In genomic region chr12:49019435-49020317, GRCh38 we compare ENCODE assay signal across 7 cellular contexts. TPM values are rescaled to one million over a fixed set of nuclear protein-coding genes. Genes with fewer than 3 reads are reported as not detected.
DNase-seq lines count a peak whose midpoint lies in the region; ATAC-seq and TF ChIP-seq lines count a peak whose summit lies in the region.

No MANE protein-coding gene starts in this region.

- no peaks in the 10 kb centered on the region for H3K27me3 ChIP-seq in WERI-Rb-1 (ENCODE audit: insufficient read depth, low read depth, severe bottlenecking)

- no peak overlapping the region for H3K4me3 ChIP-seq in WERI-Rb-1 (ENCODE audit: low read depth, low read length)

- H3K36me3 ChIP-seq in WERI-Rb-1 = peaks cover 35% of the 10 kb centered on the region

- peaks cover 29 to 34% of the 10 kb centered on the region in 2 donors for H3K4me1 Mint-ChIP-seq in effector memory CD8-positive, alpha-beta T cell (ENCODE audit: low read depth in 2 of 2)
- peaks cover 26% of the 10 kb centered on the region for H3K4me1 Mint-ChIP-seq in neural crest cell

- TF ChIP-seq CTCF in WERI-Rb-1 (IDR thresholded peaks at IDR 0.05; ENCODE audit: low read depth, low read length) (peak; percentile 73), neural crest cell (conservative IDR thresholded peaks at IDR 0.05) (peak; percentile 48)

- DNase-seq in G401 (ENCODE audit: low spot score) (peak; percentile 19), LHCN-M2 (ENCODE audit: low read depth) (peak; percentile 62), WERI-Rb-1 (peak; percentile 61), neural crest cell (ENCODE audit: low read depth, low spot score) (no peak), anterior cingulate cortex (lab: John Stamatoyannopoulos, UW) (no peak)
- DNase-seq in effector memory CD8-positive, alpha-beta T cell = peak in 2 of 3 experiments; percentile 36 to 57

- H3K36me3 Mint-ChIP-seq in effector memory CD8-positive, alpha-beta T cell (ENCODE audit: insufficient read depth) = peaks cover 53% of the 10 kb centered on the region
- no peaks in the 10 kb centered on the region for H3K36me3 Mint-ChIP-seq in neural crest cell (ENCODE audit: low read depth)

- peak overlapping the region; percentile 100 for H3K27ac Mint-ChIP-seq in effector memory CD8-positive, alpha-beta T cell
- peak overlapping the region; percentile 52 for H3K27ac Mint-ChIP-seq in neural crest cell (ENCODE audit: unreplicated experiment)

- H3K27me3 Mint-ChIP-seq in effector memory CD8-positive, alpha-beta T cell = no peaks in the 10 kb centered on the region
- no peaks in the 10 kb centered on the region for H3K27me3 Mint-ChIP-seq in neural crest cell (ENCODE audit: low read depth)

- peak overlapping the region; percentile 47 for H3K27ac ChIP-seq in WERI-Rb-1

- H3K9me3 Mint-ChIP-seq in effector memory CD8-positive, alpha-beta T cell = no peaks in the 10 kb centered on the region
- H3K9me3 Mint-ChIP-seq in neural crest cell = no peaks in the 10 kb centered on the region

- H3K4me3 Mint-ChIP-seq in effector memory CD8-positive, alpha-beta T cell = peak overlapping the region; percentile 94
- H3K4me3 Mint-ChIP-seq in neural crest cell = peak overlapping the region; percentile 99

- in situ Hi-C loops in G401 (cut with HindIII; ENCODE audit: low sequenced_read_pairs) = no loop called here

- ATAC-seq in effector memory CD8-positive, alpha-beta T cell (replicated peaks) = no peak
- ATAC-seq in GM19452 (IDR thresholded peaks at IDR 0.05; ENCODE audit: unreplicated experiment) = no peak

- H3K9me3 ChIP-seq in WERI-Rb-1 (ENCODE audit: severe bottlenecking) = no peaks in the 10 kb centered on the region

RNA-seq across cellular contexts. Expression of gene PRKAG1, which starts 1.1 kb away (rescaled TPM):
- 63.5 and 71.2 TPM in 2 replicates for total RNA-seq in G401 (2014; rRNA removed; shearing (Covaris generic))
- total RNA-seq in LHCN-M2 (2014; rRNA removed) = 68.0 and 77.4 TPM in 2 replicates
- 77.5 TPM for polyA plus RNA-seq in LHCN-M2 (2012)
- total RNA-seq in neural crest cell = 58.5 and 61.9 TPM in 2 replicates

RNA-seq across cellular contexts. Expression of gene DDN, which starts 20.5 kb away (rescaled TPM):
- 2.3 and 5.2 TPM in 2 replicates for total RNA-seq in G401 (2014; rRNA removed; shearing (Covaris generic))
- total RNA-seq in LHCN-M2 (2014; rRNA removed) (0.06 and 0.52 TPM in 2 replicates), neural crest cell (0.51 and 0.64 TPM in 2 replicates)
- polyA plus RNA-seq in LHCN-M2 (2012) = 0.38 TPM

RNA-seq across cellular contexts. Expression of gene KMT2D, which starts 40.9 kb away (rescaled TPM):
- total RNA-seq in G401 (2014; rRNA removed; shearing (Covaris generic)) = 13.8 and 18.6 TPM in 2 replicates
- total RNA-seq in LHCN-M2 (2014; rRNA removed) (22.6 and 26.9 TPM in 2 replicates), neural crest cell (99.8 and 107 TPM in 2 replicates)
- 20.3 TPM for polyA plus RNA-seq in LHCN-M2 (2012)

RNA-seq across cellular contexts. Expression of gene WNT1, which starts 41.6 kb away (rescaled TPM):
- total RNA-seq in G401 (2014; rRNA removed; shearing (Covaris generic)) = not detected in 2 replicates
- total RNA-seq in LHCN-M2 (2014; rRNA removed) (not detected in 2 replicates), neural crest cell (1.2 and 2.1 TPM in 2 replicates)
- polyA plus RNA-seq in LHCN-M2 (2012) = not detected

RNA-seq across cellular contexts. Expression of gene WNT10B, which starts 48.1 kb away (rescaled TPM):
- total RNA-seq in G401 (2014; rRNA removed; shearing (Covaris generic)) = 3.9 and 10.1 TPM in 2 replicates
- total RNA-seq in LHCN-M2 (2014; rRNA removed) = 1.5 TPM in 1 of 2 replicates, not detected in the other
- 1.4 TPM for polyA plus RNA-seq in LHCN-M2 (2012)
- 1.3 and 1.8 TPM in 2 replicates for total RNA-seq in neural crest cell

Comparison
In these comparisons a context has a peak if more than half of its experiments do, and no peak if none do; other contexts are left out.
1. DNase-seq: peak in G401 (single experiment), LHCN-M2 (single experiment), WERI-Rb-1 (single experiment) and effector memory CD8-positive, alpha-beta T cell (2 of 3); none in neural crest cell (single experiment) and anterior cingulate cortex (0 of 58).